Comparison of ENCODE assay signal across 2 cellular contexts in the genomic region with DNA sequence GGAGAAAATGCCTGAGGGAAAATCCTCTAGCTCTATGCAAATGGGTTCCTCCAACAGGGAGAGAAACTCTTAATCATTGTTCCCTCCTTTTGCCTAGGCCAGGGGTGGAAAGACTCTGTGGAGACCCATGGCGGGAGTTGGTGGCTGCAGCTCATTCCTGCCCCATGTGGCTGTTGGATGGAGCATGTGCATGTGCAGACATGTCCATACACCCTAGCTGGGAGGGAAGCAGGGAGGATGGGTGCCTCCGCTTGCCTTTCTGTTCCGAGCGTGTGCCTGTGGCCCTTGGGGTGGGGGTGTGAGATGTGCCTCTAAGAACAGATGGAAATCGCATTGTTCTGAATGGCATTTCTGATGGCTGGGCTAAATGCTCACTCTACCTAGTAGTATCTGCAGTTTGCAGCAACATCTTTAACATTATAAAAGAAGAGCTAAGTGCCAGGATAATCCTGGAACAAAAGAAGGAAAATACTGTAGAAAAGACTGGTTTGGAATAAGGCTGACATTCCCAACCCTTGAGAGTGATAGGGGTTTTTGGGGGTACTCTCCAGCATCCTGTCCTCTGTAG.
TF ChIP-seq lines count a peak whose summit lies in the region.

No MANE protein-coding gene starts in this region.

TF ChIP-seq in HCT116, 20 proteins besides CTCF, POLR2A, EP300 and RAD21:
- TF ChIP-seq, protein P1, sequence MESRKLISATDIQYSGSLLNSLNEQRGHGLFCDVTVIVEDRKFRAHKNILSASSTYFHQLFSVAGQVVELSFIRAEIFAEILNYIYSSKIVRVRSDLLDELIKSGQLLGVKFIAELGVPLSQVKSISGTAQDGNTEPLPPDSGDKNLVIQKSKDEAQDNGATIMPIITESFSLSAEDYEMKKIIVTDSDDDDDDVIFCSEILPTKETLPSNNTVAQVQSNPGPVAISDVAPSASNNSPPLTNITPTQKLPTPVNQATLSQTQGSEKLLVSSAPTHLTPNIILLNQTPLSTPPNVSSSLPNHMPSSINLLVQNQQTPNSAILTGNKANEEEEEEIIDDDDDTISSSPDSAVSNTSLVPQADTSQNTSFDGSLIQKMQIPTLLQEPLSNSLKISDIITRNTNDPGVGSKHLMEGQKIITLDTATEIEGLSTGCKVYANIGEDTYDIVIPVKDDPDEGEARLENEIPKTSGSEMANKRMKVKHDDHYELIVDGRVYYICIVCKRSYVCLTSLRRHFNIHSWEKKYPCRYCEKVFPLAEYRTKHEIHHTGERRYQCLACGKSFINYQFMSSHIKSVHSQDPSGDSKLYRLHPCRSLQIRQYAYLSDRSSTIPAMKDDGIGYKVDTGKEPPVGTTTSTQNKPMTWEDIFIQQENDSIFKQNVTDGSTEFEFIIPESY (IDR thresholded peaks at IDR 0.05; ENCODE audit: extremely low read depth, insufficient replicate concordance, low read length): no peak
- TF ChIP-seq SP1 (IDR thresholded peaks at IDR 0.05; ENCODE audit: low read depth) (no peak), SRF (IDR thresholded peaks at IDR 0.05; ENCODE audit: low read depth) (no peak), FOSL1 (IDR thresholded peaks at IDR 0.05; ENCODE audit: low read depth) (no peak), EZH2phosphoT487 (IDR thresholded peaks at IDR 0.05; ENCODE audit: borderline replicate concordance) (no peak), TCF7L2 (IDR thresholded peaks at IDR 0.05; ENCODE audit: borderline replicate concordance, extremely low read depth, insufficient read depth, insufficient read length) (no peak), SIN3A (IDR thresholded peaks at IDR 0.05; ENCODE audit: low read depth) (no peak), POLR2AphosphoS5 (IDR thresholded peaks at IDR 0.05; ENCODE audit: low read depth, low read length) (no peak), EGR1 (IDR thresholded peaks at IDR 0.05; ENCODE audit: low read depth) (no peak), JUND (IDR thresholded peaks at IDR 0.05) (no peak), YY1 (IDR thresholded peaks at IDR 0.05; ENCODE audit: extremely low read depth, insufficient replicate concordance, low read depth, low read length) (no peak)
- TF ChIP-seq, protein P2, sequence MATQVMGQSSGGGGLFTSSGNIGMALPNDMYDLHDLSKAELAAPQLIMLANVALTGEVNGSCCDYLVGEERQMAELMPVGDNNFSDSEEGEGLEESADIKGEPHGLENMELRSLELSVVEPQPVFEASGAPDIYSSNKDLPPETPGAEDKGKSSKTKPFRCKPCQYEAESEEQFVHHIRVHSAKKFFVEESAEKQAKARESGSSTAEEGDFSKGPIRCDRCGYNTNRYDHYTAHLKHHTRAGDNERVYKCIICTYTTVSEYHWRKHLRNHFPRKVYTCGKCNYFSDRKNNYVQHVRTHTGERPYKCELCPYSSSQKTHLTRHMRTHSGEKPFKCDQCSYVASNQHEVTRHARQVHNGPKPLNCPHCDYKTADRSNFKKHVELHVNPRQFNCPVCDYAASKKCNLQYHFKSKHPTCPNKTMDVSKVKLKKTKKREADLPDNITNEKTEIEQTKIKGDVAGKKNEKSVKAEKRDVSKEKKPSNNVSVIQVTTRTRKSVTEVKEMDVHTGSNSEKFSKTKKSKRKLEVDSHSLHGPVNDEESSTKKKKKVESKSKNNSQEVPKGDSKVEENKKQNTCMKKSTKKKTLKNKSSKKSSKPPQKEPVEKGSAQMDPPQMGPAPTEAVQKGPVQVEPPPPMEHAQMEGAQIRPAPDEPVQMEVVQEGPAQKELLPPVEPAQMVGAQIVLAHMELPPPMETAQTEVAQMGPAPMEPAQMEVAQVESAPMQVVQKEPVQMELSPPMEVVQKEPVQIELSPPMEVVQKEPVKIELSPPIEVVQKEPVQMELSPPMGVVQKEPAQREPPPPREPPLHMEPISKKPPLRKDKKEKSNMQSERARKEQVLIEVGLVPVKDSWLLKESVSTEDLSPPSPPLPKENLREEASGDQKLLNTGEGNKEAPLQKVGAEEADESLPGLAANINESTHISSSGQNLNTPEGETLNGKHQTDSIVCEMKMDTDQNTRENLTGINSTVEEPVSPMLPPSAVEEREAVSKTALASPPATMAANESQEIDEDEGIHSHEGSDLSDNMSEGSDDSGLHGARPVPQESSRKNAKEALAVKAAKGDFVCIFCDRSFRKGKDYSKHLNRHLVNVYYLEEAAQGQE (IDR thresholded peaks at IDR 0.05; ENCODE audit: low read depth): no peak
TF ChIP-seq in HCT116: peak in this region for 0.

TF ChIP-seq in IMR-90, 13 proteins besides CTCF, POLR2A, EP300 and RAD21:
- TF ChIP-seq RCOR1 (IDR thresholded peaks at IDR 0.05; ENCODE audit: insufficient replicate concordance, low read length): no peak
- no peak for TF ChIP-seq MAZ (IDR thresholded peaks at IDR 0.05; ENCODE audit: borderline replicate concordance, low read depth, low read length)
- no peak for TF ChIP-seq FOS (IDR thresholded peaks at IDR 0.05; ENCODE audit: low read depth, low read length)
- TF ChIP-seq CHD1 (IDR thresholded peaks at IDR 0.05; ENCODE audit: low read depth, low read length): no peak
- TF ChIP-seq BHLHE40 (IDR thresholded peaks at IDR 0.05; ENCODE audit: low read depth, low read length): no peak
- no peak for TF ChIP-seq MXI1 (IDR thresholded peaks at IDR 0.05; ENCODE audit: borderline replicate concordance, low read depth, low read length)
- no peak for TF ChIP-seq CEBPB (IDR thresholded peaks at IDR 0.05; ENCODE audit: low read depth, low read length)
- no peak for TF ChIP-seq MAFK (IDR thresholded peaks at IDR 0.05; ENCODE audit: low read depth, low read length)
- TF ChIP-seq SMC3 (IDR thresholded peaks at IDR 0.05; ENCODE audit: low read depth, low read length): no peak
- TF ChIP-seq, protein P3, sequence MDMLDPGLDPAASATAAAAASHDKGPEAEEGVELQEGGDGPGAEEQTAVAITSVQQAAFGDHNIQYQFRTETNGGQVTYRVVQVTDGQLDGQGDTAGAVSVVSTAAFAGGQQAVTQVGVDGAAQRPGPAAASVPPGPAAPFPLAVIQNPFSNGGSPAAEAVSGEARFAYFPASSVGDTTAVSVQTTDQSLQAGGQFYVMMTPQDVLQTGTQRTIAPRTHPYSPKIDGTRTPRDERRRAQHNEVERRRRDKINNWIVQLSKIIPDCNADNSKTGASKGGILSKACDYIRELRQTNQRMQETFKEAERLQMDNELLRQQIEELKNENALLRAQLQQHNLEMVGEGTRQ (IDR thresholded peaks at IDR 0.05; ENCODE audit: low read depth, low read length): no peak
- TF ChIP-seq, protein P4, sequence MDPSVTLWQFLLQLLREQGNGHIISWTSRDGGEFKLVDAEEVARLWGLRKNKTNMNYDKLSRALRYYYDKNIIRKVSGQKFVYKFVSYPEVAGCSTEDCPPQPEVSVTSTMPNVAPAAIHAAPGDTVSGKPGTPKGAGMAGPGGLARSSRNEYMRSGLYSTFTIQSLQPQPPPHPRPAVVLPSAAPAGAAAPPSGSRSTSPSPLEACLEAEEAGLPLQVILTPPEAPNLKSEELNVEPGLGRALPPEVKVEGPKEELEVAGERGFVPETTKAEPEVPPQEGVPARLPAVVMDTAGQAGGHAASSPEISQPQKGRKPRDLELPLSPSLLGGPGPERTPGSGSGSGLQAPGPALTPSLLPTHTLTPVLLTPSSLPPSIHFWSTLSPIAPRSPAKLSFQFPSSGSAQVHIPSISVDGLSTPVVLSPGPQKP (IDR thresholded peaks at IDR 0.05; ENCODE audit: borderline replicate concordance, low read depth, low read length): no peak
- TF ChIP-seq RFX5 (IDR thresholded peaks at IDR 0.05; ENCODE audit: low read depth, low read length): no peak
